1 cellular context compared by ENCODE assay signal in genomic region chr3:98843301-98843959, GRCh38.
TF ChIP-seq lines count a peak whose summit lies in the region.

No MANE protein-coding gene starts in this region.

TF ChIP-seq in IMR-90, 13 proteins besides CTCF, POLR2A, EP300 and RAD21:
- TF ChIP-seq FOS (IDR thresholded peaks at IDR 0.05; ENCODE audit: low read depth, low read length) = no peak
- no peak for TF ChIP-seq SMC3 (IDR thresholded peaks at IDR 0.05; ENCODE audit: low read depth, low read length)
- TF ChIP-seq MAFK (IDR thresholded peaks at IDR 0.05; ENCODE audit: low read depth, low read length) = peak; percentile 86
- no peak for TF ChIP-seq NFE2L2 (IDR thresholded peaks at IDR 0.05; ENCODE audit: low read depth, low read length)
- no peak for TF ChIP-seq MAZ (IDR thresholded peaks at IDR 0.05; ENCODE audit: borderline replicate concordance, low read depth, low read length)
